1 cellular context compared by ENCODE assay signal in genomic region chr21:29346771-29347170, GRCh38.
TF ChIP-seq lines count a peak whose summit lies in the region.

No MANE protein-coding gene starts in this region.

TF ChIP-seq in IMR-90, 13 proteins besides CTCF, POLR2A, EP300 and RAD21:
- TF ChIP-seq BHLHE40 (IDR thresholded peaks at IDR 0.05; ENCODE audit: low read depth, low read length), result no peak
- TF ChIP-seq MAZ (IDR thresholded peaks at IDR 0.05; ENCODE audit: borderline replicate concordance, low read depth, low read length), result no peak
- TF ChIP-seq NFE2L2 (IDR thresholded peaks at IDR 0.05; ENCODE audit: low read depth, low read length), result no peak
- no peak for TF ChIP-seq MAFK (IDR thresholded peaks at IDR 0.05; ENCODE audit: low read depth, low read length)
TF ChIP-seq in IMR-90: peak in this region for 0.
